ENCODE assay signal across 1 cellular context in genomic region chr1:40383488-40384412, GRCh38.
TF ChIP-seq lines count a peak whose summit lies in the region.

No MANE protein-coding gene starts in this region.

TF ChIP-seq in K562, 482 proteins besides CTCF, POLR2A, EP300 and RAD21 (continued from another document):
- TF ChIP-seq ZBTB40 (IDR thresholded peaks at IDR 0.05) = no peak
- TF ChIP-seq ZBTB40 (CRISPR knock-in tag; IDR thresholded peaks at IDR 0.05) = no peak
- TF ChIP-seq ZNF436 (CRISPR knock-in tag; IDR thresholded peaks at IDR 0.05) = peak; percentile 8; the same call in 1 of the 2 replicates
- TF ChIP-seq PTBP1 (IDR thresholded peaks at IDR 0.05; ENCODE audit: low read depth, low read length) = no peak
- TF ChIP-seq NFRKB (IDR thresholded peaks at IDR 0.05; ENCODE audit: low read depth) = peak; percentile 44
- peak; percentile 89 for TF ChIP-seq SMARCA4 (IDR thresholded peaks at IDR 0.05)
- 0 out of 4 replicates have a peak, but pooled peaks of 1 of the 2 experiments have one; percentile 22 for TF ChIP-seq TRIM24 (IDR thresholded peaks at IDR 0.05)
- TF ChIP-seq MEF2A (IDR thresholded peaks at IDR 0.05; ENCODE audit: control insufficient read depth, low read depth, low read length) = no peak
- peak; percentile 93 for TF ChIP-seq ARID1B (IDR thresholded peaks at IDR 0.05)
- no peak for TF ChIP-seq RNF2 (IDR thresholded peaks at IDR 0.05)
- TF ChIP-seq ZNF311 (CRISPR knock-in tag; IDR thresholded peaks at IDR 0.05) = no peak
- no peak for TF ChIP-seq IRF9 (tag; IDR thresholded peaks at IDR 0.05)
- TF ChIP-seq HMGN3 (IDR thresholded peaks at IDR 0.05; ENCODE audit: borderline replicate concordance, extremely low read depth, insufficient read length, low read depth, low read length) = no peak
- TF ChIP-seq KAT8 (IDR thresholded peaks at IDR 0.05; ENCODE audit: low read depth) = no peak
- TF ChIP-seq IRF2 (CRISPR knock-in tag; IDR thresholded peaks at IDR 0.05) = no peak
- no peak for TF ChIP-seq CHD4 (IDR thresholded peaks at IDR 0.05; ENCODE audit: insufficient read depth, insufficient replicate concordance, low read depth, low read length, poor library complexity, severe bottlenecking)
- TF ChIP-seq THAP12 (CRISPR knock-in tag; IDR thresholded peaks at IDR 0.05) = no peak
- no peak for TF ChIP-seq CAMTA2 (CRISPR knock-in tag; conservative IDR thresholded peaks at IDR 0.05)
- TF ChIP-seq NKRF (IDR thresholded peaks at IDR 0.05; ENCODE audit: borderline replicate concordance) = no peak; the same call in 1 of the 2 replicates
- no peak for TF ChIP-seq ZBTB11 (CRISPR knock-in tag; IDR thresholded peaks at IDR 0.05)
- TF ChIP-seq ELF1 (tag; IDR thresholded peaks at IDR 0.05) = peak; percentile 53; the same call in 1 of the 2 replicates
- TF ChIP-seq ELF4 (CRISPR knock-in tag; IDR thresholded peaks at IDR 0.05) = 0 out of 2 replicates have a peak, but pooled peaks have one; percentile 8
- TF ChIP-seq E2F6 (IDR thresholded peaks at IDR 0.05; ENCODE audit: borderline replicate concordance in 1 of 2, extremely low read depth in 1 of 2, insufficient read depth in 1 of 2, insufficient read length in 1 of 2, low read depth in 1 of 2, low read length in 1 of 2, poor library complexity in 1 of 2, severe bottlenecking in 1 of 2) = no peak
- TF ChIP-seq ZC3H4 (CRISPR knock-in tag; IDR thresholded peaks at IDR 0.05; ENCODE audit: borderline replicate concordance) = no peak
- peak; percentile 19; the same call in 1 of the 2 replicates for TF ChIP-seq SMAD4 (CRISPR knock-in tag; conservative IDR thresholded peaks at IDR 0.05)
- TF ChIP-seq HCFC1 (IDR thresholded peaks at IDR 0.05; ENCODE audit: low read depth, low read length) = no peak
- no peak for TF ChIP-seq EWSR1 (IDR thresholded peaks at IDR 0.05; ENCODE audit: borderline replicate concordance, low read depth, partially characterized antibody)
- TF ChIP-seq ZNF146 (CRISPR knock-in tag; IDR thresholded peaks at IDR 0.05; ENCODE audit: unreplicated experiment) = no peak
